Comparison of ENCODE assay signal across 1 cellular context in genomic region chr15:57355259-57355658, GRCh38.
TF ChIP-seq lines count a peak whose summit lies in the region.

No MANE protein-coding gene starts in this region.

TF ChIP-seq in H1, 55 proteins besides CTCF, POLR2A, EP300 and RAD21:
- TF ChIP-seq SIN3A (conservative IDR thresholded peaks at IDR 0.05 in 1 of 2, IDR thresholded peaks at IDR 0.05 in 1 of 2; ENCODE audit: low read depth in 1 of 2, low read length in 2 of 2), result 0 out of 4 replicates have a peak, but pooled peaks have one; percentile 45 to 60
- TF ChIP-seq RBBP5 (IDR thresholded peaks at IDR 0.05; ENCODE audit: borderline replicate concordance, low read depth, low read length), result no peak
TF ChIP-seq in H1: peak in this region for 1.
